9 cellular contexts compared by ENCODE assay signal in genomic region chr15:75727851-75728715, GRCh38. TPM values are rescaled to one million over a fixed set of nuclear protein-coding genes. Genes with fewer than 3 reads are reported as not detected.
A peak's percentile ranks its signal among the peaks of the same experiment; 100 is the strongest.
DNase-seq lines count a peak whose midpoint lies in the region; ATAC-seq, FAIRE-seq and TF ChIP-seq lines count a peak whose summit lies in the region.
"Had no signal": no experiment of that assay in that cellular context is flagged by ENCODE, and none has a peak within 500 bp of the region (broad histone marks: within the 10 kb centered on the region; RNA-seq: fewer than 3 reads in every experiment).

No MANE protein-coding gene starts in this region.

- FAIRE-seq in A549 (lab: Jason Lieb, UNC): peak; percentile 49
- peak; percentile 64 for FAIRE-seq in GM19239 (lab: Jason Lieb, UNC)
- FAIRE-seq: islet of Langerhans had no signal

- TF ChIP-seq CTCF in A549 (IDR thresholded peaks at IDR 0.05) (peak; percentile 72), left ventricle myocardium inferior (IDR thresholded peaks at IDR 0.05; ENCODE audit: borderline replicate concordance) (peak; percentile 65)

- no peak for TF ChIP-seq EP300 in A549 (IDR thresholded peaks at IDR 0.05)

- CTCF ChIA-PET in A549 (lab: Yijun Ruan, JAX): interaction anchor here (0.9 to 22.9 kb wide), 16 partner anchors 8 to 411 kb away, joined by 3 to 350 read pairs (median 5); no protein-coding TSS in a partner anchor

- no peaks in the 10 kb centered on the region for H3K36me3 ChIP-seq in left ventricle myocardium inferior

- peak; percentile 69 for DNase-seq in A549 (ENCODE audit: low read depth in 1 of 2, low spot score in 1 of 2)
- no peak for DNase-seq in GM19239 (ENCODE audit: insufficient read length, low spot score)
- DNase-seq in RKO (ENCODE audit: low spot score): peak; percentile 43
- DNase-seq in activated gamma-delta T cell treated with anti-CD3 and anti-CD28 coated beads, Interleukin-2, amount 50 U/mL, for 16 hours (ENCODE audit: low read depth): peak; percentile 50
- peak; percentile 49 for DNase-seq in left ventricle myocardium inferior
- DNase-seq in stimulated activated CD4-positive, alpha-beta T cell treated with anti-CD3 and anti-CD28 coated beads, Interleukin-12 subunit alpha, Interleukin-12 subunit beta, amount 100 ng/mL, for 48 hours (ENCODE audit: low read depth in 2 of 3, low spot score in 1 of 3): peak; percentile 37 to 65 (median 52)

- H3K4me2 ChIP-seq in A549: no peak overlapping the region

- H3K4me3 ChIP-seq in A549 (no peak overlapping the region), left ventricle myocardium inferior (no peak overlapping the region)

- WGBS in A549 (ENCODE audit: missing lambda C conversion rate): 40% methylated on average over 17 of the region's 17 CpGs

- TF ChIP-seq RAD21 in A549 (conservative IDR thresholded peaks at IDR 0.05 in 1 of 2, IDR thresholded peaks at IDR 0.05 in 1 of 2): peak; percentile 88

- TF ChIP-seq POLR2A in A549 (IDR thresholded peaks at IDR 0.05; ENCODE audit: low read length): 0 out of 2 replicates have a peak, but pooled peaks have one; percentile 3

- ATAC-seq in A549: peak; percentile 59 to 82
- ATAC-seq in HG02884 (IDR thresholded peaks at IDR 0.05; ENCODE audit: unreplicated experiment): no peak
- no peak for ATAC-seq in HG02678 (IDR thresholded peaks at IDR 0.05; ENCODE audit: unreplicated experiment)

- no peaks in the 10 kb centered on the region for H3K27me3 ChIP-seq in left ventricle myocardium inferior (ENCODE audit: low read depth)

- POLR2A ChIA-PET in A549 (lab: Yijun Ruan, JAX): no interaction called here

- H3K27ac ChIP-seq in A549 (no peak overlapping the region), left ventricle myocardium inferior (replicated peaks) (no peak overlapping the region)

- intact Hi-C loops in left ventricle myocardium inferior (cut with micrococcal nuclease): no loop called here

- peaks cover 18% of the 10 kb centered on the region for H3K4me1 ChIP-seq in A549
- H3K4me1 ChIP-seq in left ventricle myocardium inferior: peaks cover 42% of the 10 kb centered on the region

- H3K9me3 ChIP-seq in A549: no peaks in the 10 kb centered on the region
- no peaks in the 10 kb centered on the region for H3K9me3 ChIP-seq in left ventricle myocardium inferior (replicated peaks)

TF ChIP-seq in A549, 52 proteins besides CTCF, POLR2A, EP300 and RAD21:
- TF ChIP-seq ZFP36 (IDR thresholded peaks at IDR 0.05; ENCODE audit: borderline replicate concordance, partially characterized antibody) (peak; percentile 36), NR3C1 (IDR thresholded peaks at IDR 0.05) (no peak), ATOH8 (CRISPR knock-in tag; IDR thresholded peaks at IDR 0.05; ENCODE audit: low read depth) (no peak), SREBF2 (IDR thresholded peaks at IDR 0.05) (no peak), ZC3H11A (IDR thresholded peaks at IDR 0.05) (no peak), SMC3 (IDR thresholded peaks at IDR 0.05) (peak; percentile 87), PHF8 (IDR thresholded peaks at IDR 0.05; ENCODE audit: borderline replicate concordance, low read depth) (no peak)

RNA-seq across cellular contexts. Expression of gene CSPG4, which starts 15.4 kb away (rescaled TPM):
- polyA plus RNA-seq in A549 (2011; rRNA removed) (0.01 TPM in 2 replicates), A549 (2017; fragmentation: RNase III; extraction: RNeasy Plus Mini Kit Qiagen cat#74134 plus additional on column Dnase treatment) (0.01 to 0.06 TPM (median 0.04 TPM) in 3 replicates)
- 0.01 and 0.03 TPM in 2 replicates for polyA plus RNA-seq in A549 (2012; cell fraction: cytosol; rRNA removed)
- polyA plus RNA-seq in A549 (2012; cell fraction: nucleus; rRNA removed): 0.05 and 0.12 TPM in 2 replicates
- not detected in 2 replicates for polyA minus RNA-seq in A549 (2011; rRNA and poly(A)+ RNA removed)
- 9.1 TPM for total RNA-seq in left ventricle myocardium inferior

Comparison
In these comparisons a context has a peak if more than half of its experiments do, and no peak if none do; other contexts are left out.
1. ATAC-seq: peak in A549 (2 of 2); none in HG02884 (single experiment) and HG02678 (single experiment).